Comparison of ENCODE assay signal across 19 cellular contexts in genomic region chr12:132243596-132244289, GRCh38.
DNase-seq lines count a peak whose midpoint lies in the region; ATAC-seq and TF ChIP-seq lines count a peak whose summit lies in the region.
"Had no signal": no experiment of that assay in that cellular context is flagged by ENCODE, and none has a peak within 500 bp of the region (broad histone marks: within the 10 kb centered on the region; RNA-seq: fewer than 3 reads in every experiment).

No MANE protein-coding gene starts in this region.

- no peak overlapping the region for H3K27ac Mint-ChIP-seq in T-helper 17 cell
- H3K27ac Mint-ChIP-seq: mesothelial cell of epicardium had no signal

- H3K27ac ChIP-seq in SK-N-MC: 0 out of 2 replicates have a peak overlapping the region, but pooled peaks have one; percentile 67
- no peak overlapping the region for H3K27ac ChIP-seq in lower lobe of right lung
- H3K27ac ChIP-seq: KMS-11 had no signal

- DNase-seq in NCI-H2227 (lab: John Stamatoyannopoulos, UW; ENCODE audit: unreplicated experiment): peak; percentile 59
- DNase-seq in NCI-H2227 treated with DMSO at 0.1 percent for 48 hours (lab: John Stamatoyannopoulos, UW): no peak
- DNase-seq in DMS153 (lab: John Stamatoyannopoulos, UW): peak; percentile 12
- no peak for DNase-seq in SK-N-MC (ENCODE audit: low read depth, low spot score)
- peak; percentile 41 for DNase-seq in lower lobe of right lung
- no peak for DNase-seq in NCI-H2171 treated with DMSO at 0.1 percent for 48 hours (lab: John Stamatoyannopoulos, UW)
- no peak for DNase-seq in T-helper 17 cell
- DNase-seq: activated CD8-positive, alpha-beta memory T cell treated with anti-CD3 and anti-CD28 coated beads, Interleukin-2, amount 50 U/mL, for 4 hours; activated naive CD4-positive, alpha-beta T cell treated with anti-CD3 and anti-CD28 coated beads, Interleukin-2, amount 50 U/mL, for 16 hours; COR-L47; effector memory CD8-positive, alpha-beta T cell; NCI-H1694 treated with DMSO at 0.1 percent for 48 hours; nucleus accumbens; Right ventricle myocardium superior; stimulated activated naive CD4-positive, alpha-beta T cell treated with Interleukin-2 at 50 U/mL for 16 hours had no signal

- peaks cover 11% of the 10 kb centered on the region for H3K4me1 Mint-ChIP-seq in T-helper 17 cell

- ATAC-seq in lower lobe of right lung (no peak), GM19035 (IDR thresholded peaks at IDR 0.05; ENCODE audit: unreplicated experiment) (no peak), T-helper 17 cell (no peak)
- ATAC-seq: effector memory CD8-positive, alpha-beta T cell had no signal

- H3K36me3 ChIP-seq in SK-N-MC (ENCODE audit: insufficient read depth, low read length): no peaks in the 10 kb centered on the region
- H3K36me3 ChIP-seq in lower lobe of right lung: no peaks in the 10 kb centered on the region
- H3K36me3 ChIP-seq: HAP-1 had no signal

- H3K27me3 ChIP-seq in lower lobe of right lung (ENCODE audit: low read depth): peaks cover 8% of the 10 kb centered on the region

- H3K4me3 Mint-ChIP-seq in T-helper 17 cell: no peak overlapping the region
- H3K4me3 Mint-ChIP-seq: effector memory CD8-positive, alpha-beta T cell; mesothelial cell of epicardium had no signal

- H3K9me3 ChIP-seq in SK-N-MC (ENCODE audit: low read depth, low read length) (no peaks in the 10 kb centered on the region), lower lobe of right lung (no peaks in the 10 kb centered on the region), T-helper 17 cell (ENCODE audit: control insufficient read depth, low read length, poor library complexity, severe bottlenecking) (no peaks in the 10 kb centered on the region)
- H3K9me3 ChIP-seq: HAP-1 had no signal

- intact Hi-C loops in lower lobe of right lung (cut with DNase I): no loop called here

- H3K4me3 ChIP-seq in SK-N-MC (no peak overlapping the region), lower lobe of right lung (no peak overlapping the region)
- H3K4me3 ChIP-seq: HAP-1 had no signal

- peaks cover 9% of the 10 kb centered on the region for H3K27me3 Mint-ChIP-seq in T-helper 17 cell

- no peak for TF ChIP-seq CTCF in lower lobe of right lung (IDR thresholded peaks at IDR 0.05)

- H3K36me3 Mint-ChIP-seq in T-helper 17 cell (ENCODE audit: low read depth): no peaks in the 10 kb centered on the region
- H3K36me3 Mint-ChIP-seq: mesothelial cell of epicardium had no signal

- no peaks in the 10 kb centered on the region for H3K4me1 ChIP-seq in lower lobe of right lung
- H3K4me1 ChIP-seq: HAP-1 had no signal

- H3K9ac ChIP-seq in SK-N-MC (ENCODE audit: insufficient read length): no peak overlapping the region
- H3K9ac ChIP-seq: KMS-11 had no signal

Comparison
In these comparisons a context has a peak if more than half of its experiments do, and no peak if none do; other contexts are left out.
1. DNase-seq: peak in NCI-H2227 (single experiment), DMS153 (single experiment) and lower lobe of right lung (single experiment); none in NCI-H2227 treated with DMSO at 0.1 percent for 48 hours (single experiment), SK-N-MC (single experiment), NCI-H2171 treated with DMSO at 0.1 percent for 48 hours (single experiment) and T-helper 17 cell (0 of 3).